ENCODE assay signal across 18 cellular contexts in genomic region chr7:12754179-12754578, GRCh38.
DNase-seq lines count a peak whose midpoint lies in the region; ATAC-seq and TF ChIP-seq lines count a peak whose summit lies in the region.
"Had no signal": no experiment of that assay in that cellular context is flagged by ENCODE, and none has a peak within 500 bp of the region (broad histone marks: within the 10 kb centered on the region; RNA-seq: fewer than 3 reads in every experiment).

No MANE protein-coding gene starts in this region.

- no peak overlapping the region for H3K27ac Mint-ChIP-seq in endothelial cell (ENCODE audit: unreplicated experiment)
- H3K27ac Mint-ChIP-seq: T-helper 2 cell treated with Interferon-gamma antibody and Interleukin-4, amounts not matched to agents 5 μg/mL and 100 μg/mL, for 36 hours had no signal

- TF ChIP-seq CTCF in endothelial cell (IDR thresholded peaks at IDR 0.05; ENCODE audit: unreplicated experiment), result no peak

- DNase-seq in left ventricle myocardium superior (no peak), Right ventricle myocardium superior (no peak), UCSD-AML1 (lab: John Stamatoyannopoulos, UW; ENCODE audit: unreplicated experiment) (peak; percentile 5), islet precursor cell (peak; percentile 49), NCI-H1092 (lab: John Stamatoyannopoulos, UW) (no peak), endothelial cell (ENCODE audit: low spot score) (no peak), T-helper 9 cell (no peak)
- DNase-seq: activated naive CD4-positive, alpha-beta T cell treated with anti-CD3 and anti-CD28 coated beads, Interleukin-2, amount 50 U/mL, for 16 hours; activated T-cell treated with anti-CD3 and anti-CD28 coated beads, Interleukin-2, amount 50 U/mL, for 48 hours; DMS 273 treated with DMSO at 0.1 percent for 48 hours; foreskin melanocyte; NCI-H1417; NCI-H2171 treated with DMSO at 0.1 percent for 48 hours; PC-9; psoas muscle had no signal

- no peak overlapping the region for H3K4me3 Mint-ChIP-seq in endothelial cell (ENCODE audit: unreplicated experiment)
- H3K4me3 Mint-ChIP-seq: neural crest cell; T-helper 2 cell treated with Interferon-gamma antibody and Interleukin-4, amounts not matched to agents 5 μg/mL and 100 μg/mL, for 36 hours had no signal

- ATAC-seq in left ventricle myocardium superior, result peak; percentile 30
- no peak for ATAC-seq in Right ventricle myocardium superior (ENCODE audit: poor library complexity)
- ATAC-seq in GM18502 (IDR thresholded peaks at IDR 0.05; ENCODE audit: poor library complexity, unreplicated experiment), result no peak

- H3K9me3 Mint-ChIP-seq in endothelial cell (ENCODE audit: unreplicated experiment), result no peaks in the 10 kb centered on the region
- H3K9me3 Mint-ChIP-seq: neural crest cell; T-helper 2 cell treated with Interferon-gamma antibody and Interleukin-4, amounts not matched to agents 5 μg/mL and 100 μg/mL, for 36 hours had no signal

- peaks cover 7% of the 10 kb centered on the region for H3K4me1 Mint-ChIP-seq in endothelial cell (ENCODE audit: unreplicated experiment)

- H3K27me3 Mint-ChIP-seq in endothelial cell (ENCODE audit: unreplicated experiment), result no peaks in the 10 kb centered on the region

- H3K36me3 Mint-ChIP-seq in endothelial cell (ENCODE audit: low read depth, unreplicated experiment), result no peaks in the 10 kb centered on the region

- intact Hi-C loops in left ventricle myocardium superior (cut with micrococcal nuclease), result no loop called here
- intact Hi-C loops in Right ventricle myocardium superior (cut with DNase I), result no loop called here

Comparison
In these comparisons a context has a peak if more than half of its experiments do, and no peak if none do; other contexts are left out.
1. DNase-seq: peak in UCSD-AML1 (single experiment) and islet precursor cell (single experiment); none in left ventricle myocardium superior (single experiment), Right ventricle myocardium superior (single experiment), NCI-H1092 (single experiment), endothelial cell (single experiment) and T-helper 9 cell (single experiment).